Comparison of ENCODE assay signal across 7 cellular contexts in genomic region chr22:23183107-23183698, GRCh38. TPM values are rescaled to one million over a fixed set of nuclear protein-coding genes. Genes with fewer than 3 reads are reported as not detected.
DNase-seq lines count a peak whose midpoint lies in the region; ATAC-seq and TF ChIP-seq lines count a peak whose summit lies in the region.

No MANE protein-coding gene starts in this region.

- H3K4me3 Mint-ChIP-seq in activated naive CD8-positive, alpha-beta T cell treated with anti-CD3 and anti-CD28 coated beads, Interleukin-2, amount 50 U/mL, for 24 hours = peak overlapping the region; percentile 83

- H3F3A ChIP-seq in MM.1S (ENCODE audit: insufficient read depth, low read length) = peaks cover 32% of the 10 kb centered on the region

- H3K27ac ChIP-seq in MM.1S (ENCODE audit: low read length) (peak overlapping the region; percentile 54; the same call in 1 of the 2 replicates), right atrium auricular region (peak overlapping the region in 1 of 2 donors; percentile 24)

- no peaks in the 10 kb centered on the region for H3K9me2 ChIP-seq in MM.1S (replicated peaks; ENCODE audit: insufficient read depth, low read length)

- H3K4me1 Mint-ChIP-seq in activated naive CD8-positive, alpha-beta T cell treated with anti-CD3 and anti-CD28 coated beads, Interleukin-2, amount 50 U/mL, for 24 hours = peaks cover 78% of the 10 kb centered on the region

- H3K4me2 ChIP-seq in MM.1S (ENCODE audit: low read depth, low read length) = peak overlapping the region; percentile 90

- H3K79me2 ChIP-seq in MM.1S (ENCODE audit: low read length) = peaks cover 91% of the 10 kb centered on the region

- peaks cover 46% of the 10 kb centered on the region for H4K20me1 ChIP-seq in MM.1S (ENCODE audit: insufficient read depth, low read length)

- H3K27me3 ChIP-seq in MM.1S (replicated peaks; ENCODE audit: insufficient read depth, low read length) (no peaks in the 10 kb centered on the region), right atrium auricular region (no peaks in the 10 kb centered on the region)

- peak overlapping the region; percentile 76 for H3K27ac Mint-ChIP-seq in activated naive CD8-positive, alpha-beta T cell treated with anti-CD3 and anti-CD28 coated beads, Interleukin-2, amount 50 U/mL, for 24 hours

- no peak for TF ChIP-seq CTCF in MM.1S (IDR thresholded peaks at IDR 0.05; ENCODE audit: low read length)
- TF ChIP-seq CTCF in right atrium auricular region (IDR thresholded peaks at IDR 0.05) = no peak

- H3K9ac ChIP-seq in MM.1S (ENCODE audit: low read length) = peak overlapping the region; percentile 76

- H3K9me3 Mint-ChIP-seq in activated naive CD8-positive, alpha-beta T cell treated with anti-CD3 and anti-CD28 coated beads, Interleukin-2, amount 50 U/mL, for 24 hours = no peaks in the 10 kb centered on the region

- peaks cover 25% of the 10 kb centered on the region for H3K4me1 ChIP-seq in MM.1S (ENCODE audit: low read length)
- H3K4me1 ChIP-seq in right atrium auricular region = peaks cover 0 to 62% of the 10 kb centered on the region in 2 donors

- no peak overlapping the region for H2AFZ ChIP-seq in MM.1S (ENCODE audit: low read length)

- H3K36me3 Mint-ChIP-seq in activated naive CD8-positive, alpha-beta T cell treated with anti-CD3 and anti-CD28 coated beads, Interleukin-2, amount 50 U/mL, for 24 hours (ENCODE audit: low read depth) = peaks cover 24% of the 10 kb centered on the region

- H3K9me3 ChIP-seq in MM.1S (replicated peaks; ENCODE audit: insufficient read depth, low read length) = no peaks in the 10 kb centered on the region
- H3K9me3 ChIP-seq in right atrium auricular region = no peaks in the 10 kb centered on the region

- peak overlapping the region; percentile 88 for H3K4me3 ChIP-seq in MM.1S (ENCODE audit: low read length)
- peak overlapping the region; percentile 67 to 70 for H3K4me3 ChIP-seq in right atrium auricular region

- H3K36me3 ChIP-seq in MM.1S (replicated peaks; ENCODE audit: insufficient read depth, low read length) (peaks cover 4% of the 10 kb centered on the region; the same call in 1 of the 2 replicates), right atrium auricular region (no peaks in the 10 kb centered on the region)

- ATAC-seq in activated naive CD8-positive, alpha-beta T cell treated with anti-CD3 and anti-CD28 coated beads, Interleukin-2, amount 50 U/mL, for 24 hours = no peak
- ATAC-seq in HG03159 (IDR thresholded peaks at IDR 0.05; ENCODE audit: unreplicated experiment) = no peak

- H3K27me3 Mint-ChIP-seq in activated naive CD8-positive, alpha-beta T cell treated with anti-CD3 and anti-CD28 coated beads, Interleukin-2, amount 50 U/mL, for 24 hours = no peaks in the 10 kb centered on the region

- peak; percentile 52 for DNase-seq in ELR (ENCODE audit: low read depth)
- peak; percentile 43 for DNase-seq in MM.1S
- no peak for DNase-seq in activated naive CD8-positive, alpha-beta T cell treated with anti-CD3 and anti-CD28 coated beads, Interleukin-2, amount 50 U/mL, for 24 hours
- DNase-seq in right atrium auricular region (ENCODE audit: low spot score) = peak; percentile 69
- peak; percentile 76 for DNase-seq in pons (ENCODE audit: low spot score)
- DNase-seq in NK-92 treated with Interleukin-12 subunit alpha and Interleukin-12 subunit beta, amount 100 ng/mL, for 24 hours (lab: John Stamatoyannopoulos, UW) = no peak

RNA-seq across cellular contexts. Expression of gene BCR, which starts 2.9 kb away (rescaled TPM):
- 10 to 100 TPM; 27.0 to 41.3 TPM for total RNA-seq in right atrium auricular region

RNA-seq across cellular contexts. Expression of gene RAB36, which starts 37.9 kb away (rescaled TPM):
- 1 to 10 TPM in 1 of 2 donors, under 1 TPM in 1; 0.59 to 2.0 TPM for total RNA-seq in right atrium auricular region

RNA-seq across cellular contexts. Expression of gene RSPH14, which starts 41.4 kb away (rescaled TPM):
- not detected for total RNA-seq in right atrium auricular region

Comparison
In these comparisons a context has a peak if more than half of its experiments do, and no peak if none do; other contexts are left out.
1. DNase-seq: peak in ELR (single experiment), MM.1S (single experiment), right atrium auricular region (single experiment) and pons (single experiment); none in activated naive CD8-positive, alpha-beta T cell treated with anti-CD3 and anti-CD28 coated beads, Interleukin-2, amount 50 U/mL, for 24 hours (single experiment) and NK-92 treated with Interleukin-12 subunit alpha and Interleukin-12 subunit beta, amount 100 ng/mL, for 24 hours (single experiment).